In genomic region chr6:36028088-36028886, GRCh38 we compare ENCODE assay signal across 1 cellular context.
A peak's percentile ranks its signal among the peaks of the same experiment; 100 is the strongest.
TF ChIP-seq lines count a peak whose summit lies in the region.

No MANE protein-coding gene starts in this region.

TF ChIP-seq in HepG2, 621 proteins besides CTCF, POLR2A, EP300 and RAD21 (continued from another document and continues in another):
- no peak for TF ChIP-seq ZNF407 (CRISPR knock-in tag; IDR thresholded peaks at IDR 0.05; ENCODE audit: not compliant biosample characterization)
- TF ChIP-seq ZNF569 (CRISPR knock-in tag; IDR thresholded peaks at IDR 0.05; ENCODE audit: borderline replicate concordance), result no peak
- no peak for TF ChIP-seq ZNF652 (CRISPR knock-in tag; IDR thresholded peaks at IDR 0.05; ENCODE audit: borderline replicate concordance, low read depth)
- peak; percentile 1; the same call in 1 of the 2 replicates for TF ChIP-seq ELF3 (CRISPR knock-in tag; IDR thresholded peaks at IDR 0.05)
- TF ChIP-seq SALL2 (CRISPR knock-in tag; IDR thresholded peaks at IDR 0.05), result no peak
- TF ChIP-seq, protein P1, sequence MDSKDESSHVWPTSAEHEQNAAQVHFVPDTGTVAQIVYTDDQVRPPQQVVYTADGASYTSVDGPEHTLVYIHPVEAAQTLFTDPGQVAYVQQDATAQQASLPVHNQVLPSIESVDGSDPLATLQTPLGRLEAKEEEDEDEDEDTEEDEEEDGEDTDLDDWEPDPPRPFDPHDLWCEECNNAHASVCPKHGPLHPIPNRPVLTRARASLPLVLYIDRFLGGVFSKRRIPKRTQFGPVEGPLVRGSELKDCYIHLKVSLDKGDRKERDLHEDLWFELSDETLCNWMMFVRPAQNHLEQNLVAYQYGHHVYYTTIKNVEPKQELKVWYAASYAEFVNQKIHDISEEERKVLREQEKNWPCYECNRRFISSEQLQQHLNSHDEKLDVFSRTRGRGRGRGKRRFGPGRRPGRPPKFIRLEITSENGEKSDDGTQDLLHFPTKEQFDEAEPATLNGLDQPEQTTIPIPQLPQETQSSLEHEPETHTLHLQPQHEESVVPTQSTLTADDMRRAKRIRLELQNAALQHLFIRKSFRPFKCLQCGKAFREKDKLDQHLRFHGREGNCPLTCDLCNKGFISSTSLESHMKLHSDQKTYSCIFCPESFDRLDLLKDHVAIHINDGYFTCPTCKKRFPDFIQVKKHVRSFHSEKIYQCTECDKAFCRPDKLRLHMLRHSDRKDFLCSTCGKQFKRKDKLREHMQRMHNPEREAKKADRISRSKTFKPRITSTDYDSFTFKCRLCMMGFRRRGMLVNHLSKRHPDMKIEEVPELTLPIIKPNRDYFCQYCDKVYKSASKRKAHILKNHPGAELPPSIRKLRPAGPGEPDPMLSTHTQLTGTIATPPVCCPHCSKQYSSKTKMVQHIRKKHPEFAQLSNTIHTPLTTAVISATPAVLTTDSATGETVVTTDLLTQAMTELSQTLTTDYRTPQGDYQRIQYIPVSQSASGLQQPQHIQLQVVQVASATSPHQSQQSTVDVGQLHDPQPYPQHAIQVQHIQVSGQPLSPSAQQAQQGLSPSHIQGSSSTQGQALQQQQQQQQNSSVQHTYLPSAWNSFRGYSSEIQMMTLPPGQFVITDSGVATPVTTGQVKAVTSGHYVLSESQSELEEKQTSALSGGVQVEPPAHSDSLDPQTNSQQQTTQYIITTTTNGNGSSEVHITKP (CRISPR knock-in tag; IDR thresholded peaks at IDR 0.05; ENCODE audit: low read depth), result no peak
- no peak for TF ChIP-seq HINFP (CRISPR knock-in tag; IDR thresholded peaks at IDR 0.05; ENCODE audit: low read depth)
- TF ChIP-seq DZIP1 (CRISPR knock-in tag; IDR thresholded peaks at IDR 0.05), result no peak
- peak; percentile 15; the same call in 1 of the 2 replicates for TF ChIP-seq CBFB (CRISPR knock-in tag; IDR thresholded peaks at IDR 0.05)
- no peak for TF ChIP-seq ISX (CRISPR knock-in tag; conservative IDR thresholded peaks at IDR 0.05)
- TF ChIP-seq REST (IDR thresholded peaks at IDR 0.05; ENCODE audit: borderline replicate concordance in 1 of 2, low read depth in 1 of 2, low read length in 2 of 2), result no peak; a peak in 1 of 4 replicates
- TF ChIP-seq, protein P2, sequence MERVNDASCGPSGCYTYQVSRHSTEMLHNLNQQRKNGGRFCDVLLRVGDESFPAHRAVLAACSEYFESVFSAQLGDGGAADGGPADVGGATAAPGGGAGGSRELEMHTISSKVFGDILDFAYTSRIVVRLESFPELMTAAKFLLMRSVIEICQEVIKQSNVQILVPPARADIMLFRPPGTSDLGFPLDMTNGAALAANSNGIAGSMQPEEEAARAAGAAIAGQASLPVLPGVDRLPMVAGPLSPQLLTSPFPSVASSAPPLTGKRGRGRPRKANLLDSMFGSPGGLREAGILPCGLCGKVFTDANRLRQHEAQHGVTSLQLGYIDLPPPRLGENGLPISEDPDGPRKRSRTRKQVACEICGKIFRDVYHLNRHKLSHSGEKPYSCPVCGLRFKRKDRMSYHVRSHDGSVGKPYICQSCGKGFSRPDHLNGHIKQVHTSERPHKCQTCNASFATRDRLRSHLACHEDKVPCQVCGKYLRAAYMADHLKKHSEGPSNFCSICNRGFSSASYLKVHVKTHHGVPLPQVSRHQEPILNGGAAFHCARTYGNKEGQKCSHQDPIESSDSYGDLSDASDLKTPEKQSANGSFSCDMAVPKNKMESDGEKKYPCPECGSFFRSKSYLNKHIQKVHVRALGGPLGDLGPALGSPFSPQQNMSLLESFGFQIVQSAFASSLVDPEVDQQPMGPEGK (CRISPR knock-in tag; IDR thresholded peaks at IDR 0.05), result peak; percentile 87
- TF ChIP-seq BHLHE40 (IDR thresholded peaks at IDR 0.05; ENCODE audit: low read length), result no peak
- no peak for TF ChIP-seq KLF15 (CRISPR knock-in tag; IDR thresholded peaks at IDR 0.05; ENCODE audit: borderline replicate concordance)
- TF ChIP-seq CREBL2 (CRISPR knock-in tag; IDR thresholded peaks at IDR 0.05; ENCODE audit: borderline replicate concordance), result peak; percentile 75
- TF ChIP-seq, protein P3, sequence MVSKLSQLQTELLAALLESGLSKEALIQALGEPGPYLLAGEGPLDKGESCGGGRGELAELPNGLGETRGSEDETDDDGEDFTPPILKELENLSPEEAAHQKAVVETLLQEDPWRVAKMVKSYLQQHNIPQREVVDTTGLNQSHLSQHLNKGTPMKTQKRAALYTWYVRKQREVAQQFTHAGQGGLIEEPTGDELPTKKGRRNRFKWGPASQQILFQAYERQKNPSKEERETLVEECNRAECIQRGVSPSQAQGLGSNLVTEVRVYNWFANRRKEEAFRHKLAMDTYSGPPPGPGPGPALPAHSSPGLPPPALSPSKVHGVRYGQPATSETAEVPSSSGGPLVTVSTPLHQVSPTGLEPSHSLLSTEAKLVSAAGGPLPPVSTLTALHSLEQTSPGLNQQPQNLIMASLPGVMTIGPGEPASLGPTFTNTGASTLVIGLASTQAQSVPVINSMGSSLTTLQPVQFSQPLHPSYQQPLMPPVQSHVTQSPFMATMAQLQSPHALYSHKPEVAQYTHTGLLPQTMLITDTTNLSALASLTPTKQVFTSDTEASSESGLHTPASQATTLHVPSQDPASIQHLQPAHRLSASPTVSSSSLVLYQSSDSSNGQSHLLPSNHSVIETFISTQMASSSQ (IDR thresholded peaks at IDR 0.05; ENCODE audit: low read depth), result no peak
- TF ChIP-seq, protein P3 (CRISPR knock-in tag; IDR thresholded peaks at IDR 0.05; ENCODE audit: borderline replicate concordance), result no peak
- no peak for TF ChIP-seq ZNF335 (CRISPR knock-in tag; IDR thresholded peaks at IDR 0.05)
- TF ChIP-seq ZNF12 (CRISPR knock-in tag; IDR thresholded peaks at IDR 0.05), result no peak
- TF ChIP-seq SMYD3 (CRISPR knock-in tag; IDR thresholded peaks at IDR 0.05), result no peak
- TF ChIP-seq ZNF460 (CRISPR knock-in tag; IDR thresholded peaks at IDR 0.05; ENCODE audit: borderline replicate concordance), result no peak
- TF ChIP-seq ZFX (CRISPR knock-in tag; IDR thresholded peaks at IDR 0.05; ENCODE audit: low read depth), result peak; percentile 88
- TF ChIP-seq ZNF333 (CRISPR knock-in tag; IDR thresholded peaks at IDR 0.05; ENCODE audit: borderline replicate concordance), result no peak
- TF ChIP-seq HNRNPL (IDR thresholded peaks at IDR 0.05; ENCODE audit: low read depth, low read length), result peak; percentile 89
- no peak for TF ChIP-seq FOXK2 (IDR thresholded peaks at IDR 0.05)
